ENCODE assay signal across 8 cellular contexts in genomic region chr1:46246548-46247432, GRCh38. TPM values are rescaled to one million over a fixed set of nuclear protein-coding genes. Genes with fewer than 3 reads are reported as not detected.
A peak's percentile ranks its signal among the peaks of the same experiment; 100 is the strongest.
DNase-seq lines count a peak whose midpoint lies in the region; ATAC-seq and TF ChIP-seq lines count a peak whose summit lies in the region.

No MANE protein-coding gene starts in this region.

- WGBS in transverse colon (ENCODE audit: low coverage in 1 of 2), 2 donors: 2 to 19% methylated on average over 2 to 34 of the region's 34 CpGs

- intact Hi-C loops in transverse colon (cut with DNase I; ENCODE audit: low total_unique reads): no loop called here

- in situ Hi-C loops in transverse colon (cut with MboI; ENCODE audit: low pct_ligation_motif_present in 1 of 4, low pct_unique_long_range_greater_than_20kb in 1 of 4, low sequenced_read_pairs in 3 of 4): no loop called here

- H3K9me3 Mint-ChIP-seq in osteocyte (ENCODE audit: unreplicated experiment): no peaks in the 10 kb centered on the region

- no peak for TF ChIP-seq EP300 in transverse colon (IDR thresholded peaks at IDR 0.05; ENCODE audit: low read depth)

- H3K36me3 ChIP-seq in transverse colon: no peaks in the 10 kb centered on the region

- peak; percentile 43 for DNase-seq in AG08395 (ENCODE audit: low spot score)
- peak; percentile 99 for DNase-seq in NCI-H510A treated with DMSO at 0.1 percent for 48 hours (lab: John Stamatoyannopoulos, UW)
- DNase-seq in activated T-helper 1 cell treated with Interleukin-2 at 50 U/mL for 16 hours (ENCODE audit: low read depth): peak; percentile 23
- peak; percentile 24 to 69 for DNase-seq in foreskin fibroblast
- peak; percentile 86 for DNase-seq in osteocyte (ENCODE audit: extremely low spot score, unreplicated experiment)
- peak; percentile 65 for DNase-seq in transverse colon

- ATAC-seq in GM18511 (IDR thresholded peaks at IDR 0.05; ENCODE audit: unreplicated experiment) (peak; percentile 63), HG02973 (IDR thresholded peaks at IDR 0.05; ENCODE audit: unreplicated experiment) (peak; percentile 41)

- peak; percentile 55 for TF ChIP-seq POLR2A in transverse colon (IDR thresholded peaks at IDR 0.05)

- H3K4me3 ChIP-seq in foreskin fibroblast (ENCODE audit: low read depth in 1 of 2, low read length in 2 of 2) (peak overlapping the region; percentile 72 to 80), transverse colon (peak overlapping the region; percentile 35 to 51 (median 48))

- peak overlapping the region; percentile 97 for H3K27ac Mint-ChIP-seq in osteocyte (ENCODE audit: unreplicated experiment)

- H3K27me3 Mint-ChIP-seq in osteocyte (ENCODE audit: unreplicated experiment): no peaks in the 10 kb centered on the region

- H3K36me3 Mint-ChIP-seq in osteocyte (ENCODE audit: unreplicated experiment): no peaks in the 10 kb centered on the region

- H3K4me3 Mint-ChIP-seq in osteocyte (ENCODE audit: unreplicated experiment): peak overlapping the region; percentile 99

- TF ChIP-seq CTCF in foreskin fibroblast (IDR thresholded peaks at IDR 0.05; ENCODE audit: low read depth, low read length): no peak
- no peak for TF ChIP-seq CTCF in osteocyte (IDR thresholded peaks at IDR 0.05)
- no peak for TF ChIP-seq CTCF in transverse colon (IDR thresholded peaks at IDR 0.05)

- peak overlapping the region; percentile 63 to 80 (median 80) for H3K27ac ChIP-seq in transverse colon

- no peaks in the 10 kb centered on the region for H3K27me3 ChIP-seq in transverse colon

- H3K4me1 ChIP-seq in transverse colon: peaks cover 4 to 15% (median 15%) of the 10 kb centered on the region in 4 donors

- H3K9me3 ChIP-seq in transverse colon: no peaks in the 10 kb centered on the region

- peaks cover 25% of the 10 kb centered on the region for H3K4me1 Mint-ChIP-seq in osteocyte (ENCODE audit: unreplicated experiment)

RNA-seq across cellular contexts. Expression of gene RAD54L, which starts 0.8 kb away (rescaled TPM):
- 4.2 and 5.4 TPM in 2 replicates for total RNA-seq in osteocyte
- total RNA-seq in transverse colon: 10 to 100 TPM in 1 of 4 donors, 1 to 10 TPM in 3; 1.3 to 69.9 (median 3.6) TPM

RNA-seq across cellular contexts. Expression of gene LURAP1, which starts 43.7 kb away (rescaled TPM):
- total RNA-seq in osteocyte: 4.8 and 5.0 TPM in 2 replicates
- total RNA-seq in transverse colon: 1 to 10 TPM in 3 of 4 donors, not detected in 1; 1.9 to 7.0 (median 2.3) TPM

RNA-seq across cellular contexts. Expression of gene POMGNT1, which starts 48.6 kb away (rescaled TPM):
- 76.8 and 88.9 TPM in 2 replicates for total RNA-seq in osteocyte
- 10 to 100 TPM; 13.3 to 35.5 (median 27.6) TPM for total RNA-seq in transverse colon

RNA-seq across cellular contexts. Expression of gene LRRC41, which starts 56.6 kb away (rescaled TPM):
- total RNA-seq in osteocyte: 90.7 and 93.4 TPM in 2 replicates
- total RNA-seq in transverse colon: 10 to 100 TPM; 43.4 to 64.3 (median 60.5) TPM

RNA-seq across cellular contexts. Expression of gene UQCRH, which starts 56.7 kb away (rescaled TPM):
- total RNA-seq in osteocyte: 200 and 228 TPM in 2 replicates
- total RNA-seq in transverse colon: 100 to 1,000 TPM; 108 to 575 (median 330) TPM

Comparison
In these comparisons a context has a peak if more than half of its experiments do, and no peak if none do; other contexts are left out.
1. Peak in every context shown above with its lines: DNase-seq, ATAC-seq, H3K4me3 ChIP-seq and H3K27ac ChIP-seq.
2. DNase-seq: peak in every context shown above with its lines; median percentile 99 in NCI-H510A treated with DMSO at 0.1 percent for 48 hours; 86 in osteocyte; 65 in transverse colon; 46 in foreskin fibroblast; 43 in AG08395; 23 in activated T-helper 1 cell treated with Interleukin-2 at 50 U/mL for 16 hours.